ENCODE assay signal across 1 cellular context in genomic region chr7:107017965-107018714, GRCh38.
TF ChIP-seq lines count a peak whose summit lies in the region.

No MANE protein-coding gene starts in this region.

TF ChIP-seq in K562, 482 proteins besides CTCF, POLR2A, EP300 and RAD21 (continued from another document and continues in another):
- TF ChIP-seq ZEB2 (IDR thresholded peaks at IDR 0.05) (peak; percentile 92), BRD4 (IDR thresholded peaks at IDR 0.05) (no peak), ELF1 (tag; IDR thresholded peaks at IDR 0.05) (no peak), BRF1 (IDR thresholded peaks at IDR 0.05; ENCODE audit: borderline replicate concordance, extremely low read depth, insufficient read length) (no peak), MAFG (tag; conservative IDR thresholded peaks at IDR 0.05) (peak; percentile 48; the same call in 1 of the 2 replicates), GATA2 (CRISPR knock-in tag; IDR thresholded peaks at IDR 0.05) (no peak; the same call in 1 of the 2 replicates), ARID3B (CRISPR knock-in tag; IDR thresholded peaks at IDR 0.05; ENCODE audit: borderline replicate concordance) (no peak), EHMT2 (IDR thresholded peaks at IDR 0.05) (peak; percentile 56; the same call in 1 of the 2 replicates), TCF3 (CRISPR knock-in tag; IDR thresholded peaks at IDR 0.05) (peak; percentile 41; the same call in 1 of the 2 replicates), ATF1 (CRISPR knock-in tag; IDR thresholded peaks at IDR 0.05) (no peak), ATF1 (tag; IDR thresholded peaks at IDR 0.05) (peak; percentile 59), SNAPC5 (CRISPR knock-in tag; IDR thresholded peaks at IDR 0.05) (no peak), ZNF77 (CRISPR knock-in tag; IDR thresholded peaks at IDR 0.05) (no peak), PML (IDR thresholded peaks at IDR 0.05; ENCODE audit: low read length) (no peak), NFIC (IDR thresholded peaks at IDR 0.05) (no peak), HNRNPLL (IDR thresholded peaks at IDR 0.05; ENCODE audit: low read depth, low read length, poor library complexity, severe bottlenecking) (no peak), TSHZ1 (CRISPR knock-in tag; IDR thresholded peaks at IDR 0.05) (0 out of 2 replicates have a peak, but pooled peaks have one; percentile 4), GABPA (tag; conservative IDR thresholded peaks at IDR 0.05; ENCODE audit: low read depth) (no peak; the same call in 1 of the 2 replicates), KLF16 (IDR thresholded peaks at IDR 0.05) (no peak), ZNF511 (CRISPR knock-in tag; IDR thresholded peaks at IDR 0.05) (no peak), CREB1 (IDR thresholded peaks at IDR 0.05) (no peak), CREB1 (CRISPR knock-in tag; IDR thresholded peaks at IDR 0.05) (no peak), CHD2 (IDR thresholded peaks at IDR 0.05; ENCODE audit: low read depth, low read length) (no peak), HBP1 (CRISPR knock-in tag; IDR thresholded peaks at IDR 0.05) (0 out of 2 replicates have a peak, but pooled peaks have one; percentile 24), ZNF175 (CRISPR knock-in tag; IDR thresholded peaks at IDR 0.05; ENCODE audit: low read depth) (peak; percentile 82), FOXM1 (IDR thresholded peaks at IDR 0.05; ENCODE audit: low read depth) (peak; percentile 40; the same call in 1 of the 2 replicates), FOXM1 (CRISPR knock-in tag; IDR thresholded peaks at IDR 0.05; ENCODE audit: low read depth) (no peak), TFAM (CRISPR knock-in tag; conservative IDR thresholded peaks at IDR 0.05) (no peak), CEBPG (CRISPR knock-in tag; IDR thresholded peaks at IDR 0.05) (peak; percentile 98), CEBPG (tag; conservative IDR thresholded peaks at IDR 0.05 in 1 of 2, IDR thresholded peaks at IDR 0.05 in 1 of 2) (peak; percentile 98 to 99), HMG20A (CRISPR knock-in tag; conservative IDR thresholded peaks at IDR 0.05) (no peak), ZNF740 (CRISPR knock-in tag; IDR thresholded peaks at IDR 0.05) (no peak), ZNF740 (tag; IDR thresholded peaks at IDR 0.05) (0 out of 4 replicates have a peak, but pooled peaks of 1 of the 2 experiments have one; percentile 27), SREBF1 (IDR thresholded peaks at IDR 0.05; ENCODE audit: borderline replicate concordance, low read depth, low read length) (no peak), RBM34 (IDR thresholded peaks at IDR 0.05; ENCODE audit: borderline replicate concordance, insufficient read depth, low read length) (no peak), PTTG1 (tag; IDR thresholded peaks at IDR 0.05; ENCODE audit: low read depth) (peak; percentile 63; the same call in 1 of the 2 replicates), GMEB1 (CRISPR knock-in tag; IDR thresholded peaks at IDR 0.05) (no peak), PATZ1 (CRISPR knock-in tag; IDR thresholded peaks at IDR 0.05; ENCODE audit: borderline replicate concordance) (0 out of 2 replicates have a peak, but pooled peaks have one; percentile 5), BRD9 (IDR thresholded peaks at IDR 0.05; ENCODE audit: low read depth, partially characterized antibody) (no peak), CHCHD3 (CRISPR knock-in tag; IDR thresholded peaks at IDR 0.05) (no peak), BHLHE40 (IDR thresholded peaks at IDR 0.05; ENCODE audit: low read length) (no peak), MTA2 (IDR thresholded peaks at IDR 0.05; ENCODE audit: low read depth) (no peak; the same call in 1 of the 2 replicates), ZKSCAN8 (CRISPR knock-in tag; IDR thresholded peaks at IDR 0.05) (0 out of 2 replicates have a peak, but pooled peaks have one; percentile 40), CREB3L1 (IDR thresholded peaks at IDR 0.05; ENCODE audit: borderline replicate concordance, low read depth) (peak; percentile 48), IRF9 (tag; IDR thresholded peaks at IDR 0.05) (peak; percentile 82; the same call in 1 of the 2 replicates), DLX4 (CRISPR knock-in tag; IDR thresholded peaks at IDR 0.05) (no peak), SNIP1 (IDR thresholded peaks at IDR 0.05; ENCODE audit: low read depth) (no peak), ZFP1 (CRISPR knock-in tag; IDR thresholded peaks at IDR 0.05) (no peak), TEAD4 (IDR thresholded peaks at IDR 0.05; ENCODE audit: low read length) (peak; percentile 52), TEAD4 (CRISPR knock-in tag; IDR thresholded peaks at IDR 0.05; ENCODE audit: borderline replicate concordance) (no peak), FOS (IDR thresholded peaks at IDR 0.05; ENCODE audit: extremely low read depth, insufficient read length) (peak; percentile 23), HMGXB4 (CRISPR knock-in tag; IDR thresholded peaks at IDR 0.05) (no peak)
